In the genomic region with DNA sequence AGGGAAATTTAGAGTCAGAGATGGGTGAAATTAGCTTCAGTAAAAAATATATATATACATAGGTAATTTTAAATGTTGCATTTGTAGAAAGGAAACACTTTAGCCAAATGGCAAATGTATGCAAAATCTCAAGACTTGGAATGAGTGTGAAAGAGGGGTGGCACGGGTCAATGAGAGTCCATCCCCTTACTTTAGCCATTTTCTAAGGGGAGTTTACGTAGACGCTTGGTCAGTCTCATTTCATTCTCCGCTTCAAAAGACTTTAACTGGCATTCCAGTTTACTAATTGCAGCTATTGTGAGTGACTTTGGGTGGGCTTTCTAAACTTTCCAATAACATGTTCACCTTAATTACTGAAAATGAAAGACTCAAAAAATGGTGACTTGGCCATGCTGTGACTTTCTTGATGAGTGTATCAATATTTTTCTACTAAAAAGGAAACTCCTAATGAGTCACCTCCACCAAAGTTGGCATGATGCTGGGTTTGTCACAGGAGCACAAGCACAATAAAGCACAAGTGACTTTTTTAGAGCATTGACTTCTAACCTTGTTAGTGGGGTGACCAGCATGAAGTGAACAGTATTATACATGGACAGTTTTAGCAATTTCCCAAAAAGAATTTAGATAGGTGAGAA, we compare ENCODE assay signal across 14 cellular contexts.
DNase-seq lines count a peak whose midpoint lies in the region; ATAC-seq, FAIRE-seq and TF ChIP-seq lines count a peak whose summit lies in the region.
"Had no signal": no experiment of that assay in that cellular context is flagged by ENCODE, and none has a peak within 500 bp of the region (broad histone marks: within the 10 kb centered on the region; RNA-seq: fewer than 3 reads in every experiment).

No MANE protein-coding gene starts in this region.

- H3K9me3 ChIP-seq in small intestine (ENCODE audit: control insufficient read depth, low read depth) = no peaks in the 10 kb centered on the region
- H3K9me3 ChIP-seq in upper lobe of left lung = no peaks in the 10 kb centered on the region
- H3K9me3 ChIP-seq: spleen, transverse colon had no signal

- no peak for TF ChIP-seq CTCF in GM06990 (IDR thresholded peaks at IDR 0.05; ENCODE audit: insufficient read depth, low read length, poor library complexity, severe bottlenecking)
- TF ChIP-seq CTCF in upper lobe of left lung (IDR thresholded peaks at IDR 0.05) = no peak

- H3K27ac ChIP-seq in small intestine (ENCODE audit: low read depth in 1 of 2, low read length in 1 of 2) (no peak overlapping the region), upper lobe of left lung (no peak overlapping the region)
- H3K27ac ChIP-seq: spleen, transverse colon had no signal

- no peaks in the 10 kb centered on the region for H3K36me3 ChIP-seq in GM06990 (ENCODE audit: control insufficient read depth, insufficient read depth, low read length)
- H3K36me3 ChIP-seq in small intestine (ENCODE audit: control insufficient read depth in 2 of 2, insufficient read depth in 2 of 2, low read length in 2 of 2) = no peaks in the 10 kb centered on the region
- no peaks in the 10 kb centered on the region for H3K36me3 ChIP-seq in upper lobe of left lung
- H3K36me3 ChIP-seq: spleen, transverse colon had no signal

- ATAC-seq in GM18873 (IDR thresholded peaks at IDR 0.05; ENCODE audit: low FRiP score, unreplicated experiment) (peak; percentile 88), HG02763 (IDR thresholded peaks at IDR 0.05; ENCODE audit: unreplicated experiment) (peak; percentile 76), upper lobe of left lung (ENCODE audit: low FRiP score in 2 of 2) (no peak)

- 82 to 92% (median 82%) methylated on average over 4 of the region's 4 CpGs for WGBS in small intestine, 3 donors
- 87 to 92% methylated on average over 4 of the region's 4 CpGs for WGBS in upper lobe of left lung, 2 donors

- DNase-seq in GM06990 (ENCODE audit: extremely low read depth, insufficient read length) (peak; percentile 30), RKO (ENCODE audit: low spot score) (peak; percentile 7), globus pallidus (ENCODE audit: low spot score) (no peak), small intestine (no peak), upper lobe of left lung (no peak), NCI-H82 treated with DMSO at 0.1 percent for 48 hours (lab: John Stamatoyannopoulos, UW; ENCODE audit: unreplicated experiment) (no peak)
- DNase-seq: effector CD4-positive, alpha-beta T cell; hypothalamus; MM.1S; NCI-H748 treated with DMSO at 0.1 percent for 48 hours; spleen; transverse colon had no signal

- H3K27me3 ChIP-seq in GM06990 (replicated peaks; ENCODE audit: control insufficient read depth, insufficient read depth, low read length) (no peaks in the 10 kb centered on the region; the same call in 1 of the 2 replicates), small intestine (ENCODE audit: control insufficient read depth in 2 of 2, insufficient read depth in 2 of 2, low read length in 2 of 2) (no peaks in the 10 kb centered on the region), upper lobe of left lung (no peaks in the 10 kb centered on the region)
- H3K27me3 ChIP-seq: spleen, transverse colon had no signal

- no peak for TF ChIP-seq EP300 in upper lobe of left lung (IDR thresholded peaks at IDR 0.05)

- H3K4me3 ChIP-seq in GM06990 (replicated peaks; ENCODE audit: low read depth, low read length) = no peak overlapping the region
- H3K4me3 ChIP-seq in small intestine (ENCODE audit: low read depth in 1 of 2, low read length in 2 of 2) = no peak overlapping the region
- H3K4me3 ChIP-seq in upper lobe of left lung = no peak overlapping the region
- H3K4me3 ChIP-seq: spleen, transverse colon had no signal

- TF ChIP-seq POLR2A in upper lobe of left lung (IDR thresholded peaks at IDR 0.05) = no peak

- no peak for FAIRE-seq in small intestine (lab: Jason Lieb, UNC)

- H3K4me1 ChIP-seq in small intestine (ENCODE audit: control insufficient read depth in 2 of 2, insufficient read depth in 1 of 2, low read depth in 1 of 2, low read length in 1 of 2) (no peaks in the 10 kb centered on the region), upper lobe of left lung (no peaks in the 10 kb centered on the region)
- H3K4me1 ChIP-seq: spleen, transverse colon had no signal

Comparison
In these comparisons a context has a peak if more than half of its experiments do, and no peak if none do; other contexts are left out.
1. DNase-seq: peak in GM06990 (single experiment) and RKO (single experiment); none in globus pallidus (single experiment), small intestine (single experiment), upper lobe of left lung (0 of 2) and NCI-H82 treated with DMSO at 0.1 percent for 48 hours (single experiment).
2. ATAC-seq: peak in GM18873 (single experiment) and HG02763 (single experiment); none in upper lobe of left lung (0 of 2).